Comparison of ENCODE assay signal across 1 cellular context in genomic region chr1:115640384-115640783, GRCh38.
TF ChIP-seq lines count a peak whose summit lies in the region.

No MANE protein-coding gene starts in this region.

TF ChIP-seq in GM23338, 12 proteins besides CTCF, POLR2A, EP300 and RAD21 (continued from another document):
- no peak for TF ChIP-seq ZNF462 (CRISPR knock-in tag; IDR thresholded peaks at IDR 0.05)
- no peak for TF ChIP-seq JUNB (IDR thresholded peaks at IDR 0.05; ENCODE audit: unreplicated experiment)
